ENCODE assay signal across 23 cellular contexts in genomic region chr11:44226945-44227344, GRCh38.
"Had no signal": no experiment of that assay in that cellular context is flagged by ENCODE, and none has a peak within 500 bp of the region (broad histone marks: within the 10 kb centered on the region; RNA-seq: fewer than 3 reads in every experiment).

No MANE protein-coding gene starts in this region.

- H3K9me3 ChIP-seq: breast epithelium, colonic mucosa, MG63 had no signal

- ATAC-seq: activated T-helper 17 cell treated with anti-CD3 and anti-CD28 coated beads, Interleukin-2, amount 50 U/mL, for 72 hours had no signal

- H3K4me1 ChIP-seq: breast epithelium, colonic mucosa had no signal

- H3K27me3 ChIP-seq: breast epithelium, colonic mucosa, MG63 had no signal

- DNase-seq: activated CD4-positive, alpha-beta memory T cell treated with anti-CD3 and anti-CD28 coated beads for 36 hours; activated CD4-positive, alpha-beta T cell treated with anti-CD3 and anti-CD28 coated beads, Interleukin-2, amount 10 ng/mL, durations not matched to agents 7 days and 5 days; activated CD4-positive, CD25-positive, alpha-beta regulatory T cell; activated CD8-positive, alpha-beta memory T cell treated with anti-CD3 and anti-CD28 coated beads for 24 hours; activated gamma-delta T cell; activated naive CD4-positive, alpha-beta T cell treated with anti-CD3 and anti-CD28 coated beads, Interleukin-2, amount 50 U/mL, for 16 hours; activated naive CD8-positive, alpha-beta T cell treated with anti-CD3 and anti-CD28 coated beads, Interleukin-2, amount 10 ng/mL, durations not matched to agents 7 days and 5 days; activated T-cell treated with anti-CD3 and anti-CD28 coated beads, Interleukin-2, amount 50 U/mL, for 48 hours; aorta; colonic mucosa; MG63; MV-4-11; NCI-H1092 treated with DMSO at 0.1 percent for 48 hours; NCI-H1436; NCI-H1694 treated with DMSO at 0.1 percent for 48 hours; NCI-H2081; NCI-H2227 treated with DMSO at 0.1 percent for 48 hours; NCI-H526; NCI-H774; SIG-M5 had no signal

- H3K4me3 ChIP-seq: breast epithelium, colonic mucosa, MG63 had no signal

- H3K36me3 ChIP-seq: breast epithelium, colonic mucosa, MG63 had no signal

- H3K27ac ChIP-seq: breast epithelium, colonic mucosa, VCaP had no signal
